In genomic region chr7:152989889-152990380, GRCh38 we compare ENCODE assay signal across 15 cellular contexts.
A peak's percentile ranks its signal among the peaks of the same experiment; 100 is the strongest.
DNase-seq lines count a peak whose midpoint lies in the region; ATAC-seq, FAIRE-seq and TF ChIP-seq lines count a peak whose summit lies in the region.
"Had no signal": no experiment of that assay in that cellular context is flagged by ENCODE, and none has a peak within 500 bp of the region (broad histone marks: within the 10 kb centered on the region; RNA-seq: fewer than 3 reads in every experiment).

No MANE protein-coding gene starts in this region.

- ATAC-seq in GM23338: peak; percentile 76
- ATAC-seq in naive thymus-derived CD8-positive, alpha-beta T cell: no peak
- ATAC-seq: left colon, natural killer cell had no signal

- H3K9ac ChIP-seq in astrocyte (ENCODE audit: low read length): no peak overlapping the region

- H3K4me3 Mint-ChIP-seq in GM23338: no peak overlapping the region
- H3K4me3 Mint-ChIP-seq in astrocyte (ENCODE audit: unreplicated experiment): no peak overlapping the region
- H3K4me3 Mint-ChIP-seq in naive thymus-derived CD8-positive, alpha-beta T cell: no peak overlapping the region
- H3K4me3 Mint-ChIP-seq: natural killer cell had no signal

- H2AFZ ChIP-seq in GM23338: no peak overlapping the region
- H2AFZ ChIP-seq in astrocyte (ENCODE audit: low read depth, low read length): peak overlapping the region; percentile 52

- peak overlapping the region; percentile 90 for H3K27ac ChIP-seq in GM23338 (ENCODE audit: low read depth)
- peak overlapping the region; percentile 70 for H3K27ac ChIP-seq in astrocyte (ENCODE audit: low read depth, low read length)
- H3K27ac ChIP-seq: coronary artery, RWPE1, thyroid gland had no signal

- peaks cover 4% of the 10 kb centered on the region for H3K27me3 Mint-ChIP-seq in GM23338 (ENCODE audit: insufficient read depth, low read depth, poor library complexity)
- H3K27me3 Mint-ChIP-seq in astrocyte (ENCODE audit: low read depth, unreplicated experiment): no peaks in the 10 kb centered on the region
- H3K27me3 Mint-ChIP-seq in naive thymus-derived CD8-positive, alpha-beta T cell: peaks cover 0 to 15% (median 2%) of the 10 kb centered on the region in 5 donors

- H3K4me1 ChIP-seq in GM23338 (ENCODE audit: insufficient read depth) (peaks cover 47% of the 10 kb centered on the region), astrocyte (ENCODE audit: insufficient read depth, low read length) (peaks cover 2% of the 10 kb centered on the region)
- H3K4me1 ChIP-seq: thyroid gland had no signal

- peak; percentile 24 for DNase-seq in CMK (ENCODE audit: low read depth)
- DNase-seq in GM23338 (ENCODE audit: low spot score): peak; percentile 78
- no peak for DNase-seq in astrocyte (ENCODE audit: low read depth)
- peak; percentile 10 for DNase-seq in iris pigment epithelial cell (ENCODE audit: low read depth)
- no peak for DNase-seq in naive thymus-derived CD8-positive, alpha-beta T cell
- no peak for DNase-seq in CD1c-positive myeloid dendritic cell (ENCODE audit: extremely low spot score)
- DNase-seq in posterior cingulate gyrus: no peak
- DNase-seq: Karpas-422, left colon, natural killer cell, NCI-H226, thyroid gland had no signal

- H3K9me3 Mint-ChIP-seq in GM23338: peaks cover 6% of the 10 kb centered on the region; the same call in 2 of the 3 replicates
- no peaks in the 10 kb centered on the region for H3K9me3 Mint-ChIP-seq in astrocyte (ENCODE audit: unreplicated experiment)
- no peaks in the 10 kb centered on the region for H3K9me3 Mint-ChIP-seq in naive thymus-derived CD8-positive, alpha-beta T cell
- H3K9me3 Mint-ChIP-seq: activated naive CD4-positive, alpha-beta T cell treated with anti-CD3 and anti-CD28 coated beads, Interleukin-2, amount 50 U/mL, for 72 hours had no signal

- no peaks in the 10 kb centered on the region; the same call in 1 of the 2 replicates for H3K36me3 ChIP-seq in GM23338 (ENCODE audit: insufficient read depth)
- H3K36me3 ChIP-seq in astrocyte (ENCODE audit: insufficient read depth, low read length): no peaks in the 10 kb centered on the region
- H3K36me3 ChIP-seq: thyroid gland had no signal

- H3K27ac Mint-ChIP-seq in GM23338: peak overlapping the region; percentile 95
- peak overlapping the region; percentile 98 for H3K27ac Mint-ChIP-seq in astrocyte (ENCODE audit: unreplicated experiment)
- no peak overlapping the region for H3K27ac Mint-ChIP-seq in naive thymus-derived CD8-positive, alpha-beta T cell
- H3K27ac Mint-ChIP-seq: natural killer cell had no signal

- peaks cover 9% of the 10 kb centered on the region; the same call in 2 of the 3 replicates for H3K36me3 Mint-ChIP-seq in GM23338 (ENCODE audit: low read depth)
- no peaks in the 10 kb centered on the region for H3K36me3 Mint-ChIP-seq in astrocyte (ENCODE audit: low read depth, unreplicated experiment)
- peaks cover 0 to 4% (median 0%) of the 10 kb centered on the region in 3 donors for H3K36me3 Mint-ChIP-seq in naive thymus-derived CD8-positive, alpha-beta T cell
- H3K36me3 Mint-ChIP-seq: activated naive CD4-positive, alpha-beta T cell treated with anti-CD3 and anti-CD28 coated beads, Interleukin-2, amount 50 U/mL, for 72 hours; natural killer cell had no signal

- no peaks in the 10 kb centered on the region for H3K9me3 ChIP-seq in astrocyte (ENCODE audit: insufficient read depth, low read depth, low read length)
- H3K9me3 ChIP-seq: thyroid gland had no signal

- H4K20me1 ChIP-seq in GM23338 (replicated peaks; ENCODE audit: insufficient read depth) (no peaks in the 10 kb centered on the region), astrocyte (ENCODE audit: insufficient read depth, low read length) (no peaks in the 10 kb centered on the region)

- H3K4me1 Mint-ChIP-seq in GM23338 (peaks cover 59% of the 10 kb centered on the region), astrocyte (ENCODE audit: low read depth, unreplicated experiment) (peaks cover 16% of the 10 kb centered on the region)
- peaks cover 0 to 2% (median 0%) of the 10 kb centered on the region in 4 donors for H3K4me1 Mint-ChIP-seq in naive thymus-derived CD8-positive, alpha-beta T cell
- H3K4me1 Mint-ChIP-seq: natural killer cell had no signal

- intact Hi-C loops in posterior cingulate gyrus (cut with DNase I): no loop called here

- no peak overlapping the region for H3K4me3 ChIP-seq in GM23338
- H3K4me3 ChIP-seq in astrocyte (ENCODE audit: insufficient read depth, low read depth, low read length): no peak overlapping the region
- H3K4me3 ChIP-seq: coronary artery, thyroid gland had no signal

- H3F3A ChIP-seq in GM23338 (replicated peaks; ENCODE audit: low read depth): no peaks in the 10 kb centered on the region

- H3K4me2 ChIP-seq in GM23338: no peak overlapping the region
- H3K4me2 ChIP-seq in astrocyte (ENCODE audit: low read length): no peak overlapping the region

- H3K79me2 ChIP-seq in GM23338 (replicated peaks; ENCODE audit: insufficient read depth): no peaks in the 10 kb centered on the region
- H3K79me2 ChIP-seq in astrocyte (ENCODE audit: insufficient read depth, low read length): no peaks in the 10 kb centered on the region

- H3K27me3 ChIP-seq in GM23338 (ENCODE audit: insufficient read depth) (no peaks in the 10 kb centered on the region), astrocyte (ENCODE audit: insufficient read depth, low read length) (no peaks in the 10 kb centered on the region)
- H3K27me3 ChIP-seq: thyroid gland had no signal

- peaks cover 18% of the 10 kb centered on the region for H3K9me2 ChIP-seq in GM23338 (ENCODE audit: insufficient read depth)

- POLR2A ChIA-PET in naive thymus-derived CD8-positive, alpha-beta T cell (lab: Charles Lee): no interaction called here

- FAIRE-seq in astrocyte (lab: Jason Lieb, UNC): no peak

- no peak for TF ChIP-seq CTCF in GM23338 (conservative IDR thresholded peaks at IDR 0.05; ENCODE audit: low read depth in 2 of 2)
- TF ChIP-seq CTCF in astrocyte (IDR thresholded peaks at IDR 0.05; ENCODE audit: insufficient read depth, low read depth, low read length): no peak

TF ChIP-seq in GM23338, 12 proteins besides CTCF, POLR2A, EP300 and RAD21 (continues in another document):
- TF ChIP-seq STAT1 (IDR thresholded peaks at IDR 0.05; ENCODE audit: unreplicated experiment): no peak
- no peak for TF ChIP-seq ZNF462 (CRISPR knock-in tag; IDR thresholded peaks at IDR 0.05)
- TF ChIP-seq POLR2AphosphoS5 (IDR thresholded peaks at IDR 0.05; ENCODE audit: low read depth): no peak
- no peak for TF ChIP-seq NANOG (IDR thresholded peaks at IDR 0.05; ENCODE audit: borderline replicate concordance)
- TF ChIP-seq EZH2 (IDR thresholded peaks at IDR 0.05; ENCODE audit: low read depth, unreplicated experiment): no peak
- no peak for TF ChIP-seq ZNF114 (CRISPR knock-in tag; IDR thresholded peaks at IDR 0.05)

Comparison
In these comparisons a context has a peak if more than half of its experiments do, and no peak if none do; other contexts are left out.
1. DNase-seq: peak in CMK (single experiment), GM23338 (single experiment) and iris pigment epithelial cell (single experiment); none in astrocyte (single experiment), naive thymus-derived CD8-positive, alpha-beta T cell (0 of 10), CD1c-positive myeloid dendritic cell (single experiment) and posterior cingulate gyrus (0 of 10).
2. H3K27ac Mint-ChIP-seq: peak in GM23338 (single experiment) and astrocyte (single experiment); none in naive thymus-derived CD8-positive, alpha-beta T cell (0 of 10).